ENCODE assay signal across 1 cellular context in genomic region chr20:43914286-43914685, GRCh38.
TF ChIP-seq lines count a peak whose summit lies in the region.

No MANE protein-coding gene starts in this region.

TF ChIP-seq in HepG2, 621 proteins besides CTCF, POLR2A, EP300 and RAD21 (continued from another document):
- TF ChIP-seq ZNF136 (CRISPR knock-in tag; IDR thresholded peaks at IDR 0.05; ENCODE audit: low read depth) (no peak), ZNF3 (CRISPR knock-in tag; IDR thresholded peaks at IDR 0.05) (no peak), ZNF484 (CRISPR knock-in tag; IDR thresholded peaks at IDR 0.05; ENCODE audit: borderline replicate concordance, low read depth) (no peak), ZNF891 (CRISPR knock-in tag; IDR thresholded peaks at IDR 0.05) (no peak), JUNB (CRISPR knock-in tag; IDR thresholded peaks at IDR 0.05; ENCODE audit: borderline replicate concordance) (no peak), ZNF124 (CRISPR knock-in tag; IDR thresholded peaks at IDR 0.05) (no peak), NFIB (CRISPR knock-in tag; IDR thresholded peaks at IDR 0.05; ENCODE audit: borderline replicate concordance) (no peak), SRSF1 (optimal IDR thresholded peaks at IDR 0.05; ENCODE audit: low read depth, low read length) (no peak), MLX (CRISPR knock-in tag; IDR thresholded peaks at IDR 0.05) (no peak), ZNF17 (CRISPR knock-in tag; IDR thresholded peaks at IDR 0.05) (no peak), ZNF609 (CRISPR knock-in tag; IDR thresholded peaks at IDR 0.05; ENCODE audit: borderline replicate concordance) (no peak), ZNF512B (CRISPR knock-in tag; IDR thresholded peaks at IDR 0.05; ENCODE audit: borderline replicate concordance) (no peak), TBX3 (IDR thresholded peaks at IDR 0.05; ENCODE audit: borderline replicate concordance) (no peak), TERF1 (CRISPR knock-in tag; IDR thresholded peaks at IDR 0.05) (no peak), CEBPZ (IDR thresholded peaks at IDR 0.05; ENCODE audit: low read length) (no peak), ZNF564 (CRISPR knock-in tag; IDR thresholded peaks at IDR 0.05) (no peak), PCBP1 (IDR thresholded peaks at IDR 0.05; ENCODE audit: borderline replicate concordance, low read depth, low read length) (no peak)
